Comparison of ENCODE assay signal across 18 cellular contexts in the genomic region with DNA sequence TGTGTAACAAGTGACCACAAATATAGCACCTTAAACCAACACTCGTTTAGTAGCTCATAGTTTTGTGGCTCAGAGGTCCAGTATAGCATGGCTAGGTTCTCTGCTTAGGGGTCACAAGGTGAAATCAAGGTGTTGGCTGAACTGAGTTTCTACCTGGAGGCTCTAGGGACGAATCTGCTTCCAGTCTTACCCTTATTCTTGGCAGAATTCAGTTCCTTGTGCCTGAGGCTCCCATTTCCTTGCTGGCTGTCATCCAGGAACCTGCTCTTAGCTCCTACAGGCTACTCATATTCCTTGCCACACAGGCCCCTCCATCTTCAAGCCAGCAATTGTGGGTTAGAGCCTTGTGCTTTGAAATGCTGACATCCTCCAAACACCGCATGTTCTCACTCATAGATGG.
DNase-seq lines count a peak whose midpoint lies in the region; ATAC-seq and TF ChIP-seq lines count a peak whose summit lies in the region.
"Had no signal": no experiment of that assay in that cellular context is flagged by ENCODE, and none has a peak within 500 bp of the region (broad histone marks: within the 10 kb centered on the region; RNA-seq: fewer than 3 reads in every experiment).

No MANE protein-coding gene starts in this region.

- H3K27ac Mint-ChIP-seq in MCF 10A (ENCODE audit: low read depth, unreplicated experiment) (no peak overlapping the region), osteocyte (ENCODE audit: unreplicated experiment) (no peak overlapping the region)
- H3K27ac Mint-ChIP-seq: B cell; CD4-positive, alpha-beta T cell; CD8-positive, alpha-beta T cell had no signal

- H3K9me3 ChIP-seq in mammary epithelial cell (replicated peaks; ENCODE audit: insufficient read depth, low read length): no peaks in the 10 kb centered on the region
- H3K9me3 ChIP-seq: A549; BLaER1 treated with 17β-estradiol and CSF1 and Interleukin-3, amounts not matched to agents 10 nM and 100 nM; Caco-2 had no signal

- no peak overlapping the region for H3K27ac ChIP-seq in mammary epithelial cell (ENCODE audit: insufficient read depth, low read depth, low read length)
- H3K27ac ChIP-seq: 22Rv1; A549; BLaER1 treated with 17β-estradiol and CSF1 and Interleukin-3, amounts not matched to agents 10 nM and 100 nM; C4-2B had no signal

- no peaks in the 10 kb centered on the region for H3K36me3 ChIP-seq in mammary epithelial cell (ENCODE audit: insufficient read depth, low read length)
- H3K36me3 ChIP-seq: BLaER1 treated with 17β-estradiol and CSF1 and Interleukin-3, amounts not matched to agents 10 nM and 100 nM had no signal

- H3K4me1 ChIP-seq in mammary epithelial cell (ENCODE audit: insufficient read depth, low read length): no peaks in the 10 kb centered on the region
- H3K4me1 ChIP-seq: A549; BLaER1 treated with 17β-estradiol and CSF1 and Interleukin-3, amounts not matched to agents 10 nM and 100 nM; Caco-2 had no signal

- H3K79me2 ChIP-seq in mammary epithelial cell (ENCODE audit: insufficient read depth, low read length): no peaks in the 10 kb centered on the region

- dilution Hi-C loops in mammary epithelial cell (cut with HindIII; ENCODE audit: low sequenced_read_pairs): no loop called here

- peaks cover 50% of the 10 kb centered on the region for H3K27me3 Mint-ChIP-seq in MCF 10A (ENCODE audit: insufficient read depth, unreplicated experiment)
- peaks cover 8% of the 10 kb centered on the region for H3K27me3 Mint-ChIP-seq in osteocyte (ENCODE audit: unreplicated experiment)

- TF ChIP-seq CTCF in MCF 10A (IDR thresholded peaks at IDR 0.05; ENCODE audit: unreplicated experiment) (no peak), mammary epithelial cell (conservative IDR thresholded peaks at IDR 0.05 in 1 of 2, IDR thresholded peaks at IDR 0.05 in 1 of 2; ENCODE audit: extremely low read depth in 1 of 2, insufficient read depth in 1 of 2, low read depth in 1 of 2, low read length in 2 of 2) (no peak), osteocyte (IDR thresholded peaks at IDR 0.05) (no peak)

- in situ Hi-C loops in mammary epithelial cell (cut with MboI; ENCODE audit: low sequenced_read_pairs in 2 of 2): loop anchor here in 1 of 2 donors (10.0 kb wide), 1 partner anchor 60 kb away; no protein-coding TSS in a partner anchor

- H3K27me3 ChIP-seq in mammary epithelial cell (ENCODE audit: insufficient read depth, low read length): peaks cover 1% of the 10 kb centered on the region
- H3K27me3 ChIP-seq: BLaER1 treated with 17β-estradiol and CSF1 and Interleukin-3, amounts not matched to agents 10 nM and 100 nM had no signal

- H3K4me1 Mint-ChIP-seq in MCF 10A (ENCODE audit: insufficient read depth, unreplicated experiment): no peaks in the 10 kb centered on the region
- H3K4me1 Mint-ChIP-seq in osteocyte (ENCODE audit: unreplicated experiment): no peaks in the 10 kb centered on the region
- H3K4me1 Mint-ChIP-seq: B cell had no signal

- H2AFZ ChIP-seq in mammary epithelial cell (ENCODE audit: low read depth, low read length): no peak overlapping the region

- POLR2A ChIA-PET in MCF 10A (lab: Yijun Ruan, JAX): no interaction called here

- no peaks in the 10 kb centered on the region for H3K36me3 Mint-ChIP-seq in MCF 10A (ENCODE audit: insufficient read depth, unreplicated experiment)
- H3K36me3 Mint-ChIP-seq in osteocyte (ENCODE audit: unreplicated experiment): no peaks in the 10 kb centered on the region
- H3K36me3 Mint-ChIP-seq: CD8-positive, alpha-beta T cell had no signal

- CTCF ChIA-PET in MCF 10A (lab: Yijun Ruan, JAX): no interaction called here
- CTCF ChIA-PET in mammary epithelial cell (lab: Charles Lee; ENCODE audit: low non-redundant PET): no interaction called here

- BruUV-seq in MCF 10A (replicated peaks; lab: Mats Ljungman, UMichigan) (no TSS peak), mammary epithelial cell (replicated peaks; lab: Mats Ljungman, UMichigan) (no TSS peak)

- intact Hi-C loops in MCF 10A (cut with micrococcal nuclease) (no loop called here), mammary epithelial cell (cut with micrococcal nuclease) (no loop called here), Right ventricle myocardium superior (cut with DNase I) (no loop called here)

- H3K9me3 Mint-ChIP-seq in MCF 10A (ENCODE audit: unreplicated experiment): no peaks in the 10 kb centered on the region
- no peaks in the 10 kb centered on the region for H3K9me3 Mint-ChIP-seq in osteocyte (ENCODE audit: unreplicated experiment)
- H3K9me3 Mint-ChIP-seq: CD4-positive, alpha-beta T cell; CD8-positive, alpha-beta T cell had no signal

- no peak overlapping the region for H3K9ac ChIP-seq in mammary epithelial cell (ENCODE audit: insufficient read depth, low read length)
- H3K9ac ChIP-seq: BLaER1 treated with 17β-estradiol and CSF1 and Interleukin-3, amounts not matched to agents 10 nM and 100 nM had no signal

- WGBS in mammary epithelial cell (ENCODE audit: low coverage, missing lambda C conversion rate): 33% methylated on average over 3 of the region's 3 CpGs

- H4K20me1 ChIP-seq in mammary epithelial cell (ENCODE audit: insufficient read depth, low read length): no peaks in the 10 kb centered on the region
- H4K20me1 ChIP-seq: BLaER1 treated with 17β-estradiol and CSF1 and Interleukin-3, amounts not matched to agents 10 nM and 100 nM had no signal

- no peak overlapping the region for H3K4me2 ChIP-seq in mammary epithelial cell (ENCODE audit: insufficient read depth, low read depth, low read length)
- H3K4me2 ChIP-seq: A549; BLaER1 treated with 17β-estradiol and CSF1 and Interleukin-3, amounts not matched to agents 10 nM and 100 nM had no signal

- no peak overlapping the region for H3K4me3 ChIP-seq in mammary epithelial cell (replicated peaks in 1 of 3; ENCODE audit: insufficient read depth in 1 of 3, low read depth in 2 of 3, low read length in 3 of 3)
- H3K4me3 ChIP-seq: A549; BLaER1 treated with 17β-estradiol and CSF1 and Interleukin-3, amounts not matched to agents 10 nM and 100 nM had no signal

- no peak overlapping the region for H3K4me3 Mint-ChIP-seq in MCF 10A (ENCODE audit: unreplicated experiment)
- no peak overlapping the region for H3K4me3 Mint-ChIP-seq in osteocyte (ENCODE audit: unreplicated experiment)
- H3K4me3 Mint-ChIP-seq: B cell; CD4-positive, alpha-beta T cell; CD8-positive, alpha-beta T cell had no signal

- DNase-seq in SIG-M5 treated with dmso at 0.1 percent for 504 hours (lab: John Stamatoyannopoulos, UW; ENCODE audit: unreplicated experiment) (peak; percentile 5), SIG-M5 (lab: John Stamatoyannopoulos, UW) (no peak), MCF 10A (ENCODE audit: unreplicated experiment) (peak; percentile 7), mammary epithelial cell (no peak), osteocyte (ENCODE audit: extremely low spot score, unreplicated experiment) (peak; percentile 7), Right ventricle myocardium superior (no peak)
- DNase-seq: AML-193; Caco-2; Calu3; CD4-positive, alpha-beta T cell; CD8-positive, alpha-beta T cell; DMS79 treated with DMSO at 0.1 percent for 48 hours; GF-D8 had no signal

- ATAC-seq in Right ventricle myocardium superior (ENCODE audit: poor library complexity): no peak
- ATAC-seq: A549; CD8-positive, alpha-beta T cell had no signal

Comparison
In these comparisons a context has a peak if more than half of its experiments do, and no peak if none do; other contexts are left out.
1. DNase-seq: peak in SIG-M5 treated with dmso at 0.1 percent for 504 hours (single experiment), MCF 10A (single experiment) and osteocyte (single experiment); none in SIG-M5 (single experiment), mammary epithelial cell (single experiment) and Right ventricle myocardium superior (single experiment).